21 cellular contexts compared by ENCODE assay signal in genomic region chr15:91982401-91982800, GRCh38.
DNase-seq lines count a peak whose midpoint lies in the region; ATAC-seq, FAIRE-seq and TF ChIP-seq lines count a peak whose summit lies in the region.
"Had no signal": no experiment of that assay in that cellular context is flagged by ENCODE, and none has a peak within 500 bp of the region (broad histone marks: within the 10 kb centered on the region; RNA-seq: fewer than 3 reads in every experiment).

No MANE protein-coding gene starts in this region.

- TF ChIP-seq CTCF in AG10803 (conservative IDR thresholded peaks at IDR 0.05; ENCODE audit: low read length) (no peak; the same call in 1 of the 2 replicates), OCI-LY1 (IDR thresholded peaks at IDR 0.05; ENCODE audit: low read length) (peak; percentile 32; the same call in 1 of the 2 replicates), chondrocyte (IDR thresholded peaks at IDR 0.05) (peak; percentile 43), pancreas (IDR thresholded peaks at IDR 0.05) (no peak)

- H3K4me3 ChIP-seq in AG10803 (ENCODE audit: low read length) (no peak overlapping the region), GM23248 (no peak overlapping the region), OCI-LY1 (ENCODE audit: low read depth, low read length, poor library complexity, severe bottlenecking) (no peak overlapping the region), pancreas (no peak overlapping the region)

- no peak for FAIRE-seq in pancreas (lab: Jason Lieb, UNC)
- FAIRE-seq: RCC 7860, TTC549 had no signal

- no peaks in the 10 kb centered on the region for H3K79me2 ChIP-seq in GM23248 (ENCODE audit: insufficient read depth)
- H3K79me2 ChIP-seq in OCI-LY1 (ENCODE audit: insufficient read depth, low read length) = no peaks in the 10 kb centered on the region

- no peak overlapping the region for H3K27ac ChIP-seq in GM23248
- H3K27ac ChIP-seq in OCI-LY1 (ENCODE audit: low read depth, low read length, poor library complexity, severe bottlenecking) = no peak overlapping the region
- no peak overlapping the region for H3K27ac ChIP-seq in pancreas

- H3K9me3 ChIP-seq in GM23248 (ENCODE audit: low read depth) (no peaks in the 10 kb centered on the region), OCI-LY1 (ENCODE audit: low read length) (no peaks in the 10 kb centered on the region), pancreas (no peaks in the 10 kb centered on the region)
- H3K9me3 ChIP-seq: BE2C had no signal

- 73 to 76% methylated on average over 2 of the region's 2 CpGs for WGBS in GM23248 (ENCODE audit: low coverage in 1 of 2, low lambda C conversion rate in 2 of 2, missing lambda C conversion rate in 2 of 2), 2 experiments
- WGBS in pancreas, 2 donors = 59% methylated on average over 2 of the region's 2 CpGs

- in situ Hi-C loops in GM23248 (cut with MboI) = no loop called here

- no peak overlapping the region for H3K4me3 Mint-ChIP-seq in chondrocyte (ENCODE audit: unreplicated experiment)
- H3K4me3 Mint-ChIP-seq: activated CD4-positive, alpha-beta T cell treated with anti-CD3 and anti-CD28 coated beads, Interleukin-2, amount 10 ng/mL, durations not matched to agents 7 days and 5 days; endodermal cell; natural killer cell treated with Interleukin-12 subunit alpha and Interleukin-12 subunit beta and Interleukin-15 and Interleukin-18, amount 100 ng/mL, for 72 hours had no signal

- H3K27me3 ChIP-seq in GM23248 (replicated peaks; ENCODE audit: insufficient read depth) (no peaks in the 10 kb centered on the region), OCI-LY1 (ENCODE audit: insufficient read depth, low read length) (no peaks in the 10 kb centered on the region; the same call in 1 of the 2 replicates), pancreas (no peaks in the 10 kb centered on the region)
- H3K27me3 ChIP-seq: BE2C had no signal

- no peaks in the 10 kb centered on the region for H3F3A ChIP-seq in GM23248 (ENCODE audit: insufficient read depth)
- no peaks in the 10 kb centered on the region for H3F3A ChIP-seq in OCI-LY1 (ENCODE audit: insufficient read depth, low read length)

- no peak overlapping the region for H3K27ac Mint-ChIP-seq in chondrocyte (ENCODE audit: unreplicated experiment)
- H3K27ac Mint-ChIP-seq: activated CD4-positive, alpha-beta T cell treated with anti-CD3 and anti-CD28 coated beads, Interleukin-2, amount 10 ng/mL, durations not matched to agents 7 days and 5 days; endodermal cell; natural killer cell treated with Interleukin-12 subunit alpha and Interleukin-12 subunit beta and Interleukin-15 and Interleukin-18, amount 100 ng/mL, for 72 hours; progenitor cell of endocrine pancreas had no signal

- H3K36me3 ChIP-seq in GM23248 (ENCODE audit: low read depth) (no peaks in the 10 kb centered on the region), OCI-LY1 (ENCODE audit: insufficient read depth, low read length) (no peaks in the 10 kb centered on the region), pancreas (no peaks in the 10 kb centered on the region)
- H3K36me3 ChIP-seq: BE2C had no signal

- no peak overlapping the region for H2AFZ ChIP-seq in GM23248
- H2AFZ ChIP-seq in OCI-LY1 (ENCODE audit: low read length) = no peak overlapping the region

- H4K20me1 ChIP-seq in GM23248 (ENCODE audit: insufficient read depth) (no peaks in the 10 kb centered on the region), OCI-LY1 (ENCODE audit: insufficient read depth, low read length) (no peaks in the 10 kb centered on the region)

- peak; percentile 11 for DNase-seq in AG10803 (ENCODE audit: low read depth)
- peak; percentile 31 for DNase-seq in GM23248
- no peak for DNase-seq in chondrocyte (ENCODE audit: low spot score)
- DNase-seq in pancreas = no peak
- no peak for DNase-seq in hypothalamus (lab: John Stamatoyannopoulos, UW)
- DNase-seq in DMS114 treated with DMSO at 0.1 percent for 48 hours (lab: John Stamatoyannopoulos, UW; ENCODE audit: unreplicated experiment) = no peak
- DNase-seq: activated CD4-positive, alpha-beta T cell treated with anti-CD3 and anti-CD28 coated beads, Interleukin-2, amount 10 ng/mL, durations not matched to agents 7 days and 5 days; activated gamma-delta T cell treated with Interleukin-2 at 50 U/mL for 16 hours; anterior cingulate cortex; BE2C; endodermal cell; mesendoderm; NCI-H2081; NCI-H524 treated with DMSO at 0.1 percent for 48 hours; stimulated activated CD4-positive, alpha-beta T cell treated with anti-CD3 and anti-CD28 coated beads, Interleukin-2, amount 100 ng/mL, for 48 hours had no signal

- no peak overlapping the region for H3K9ac ChIP-seq in GM23248
- H3K9ac ChIP-seq in OCI-LY1 (ENCODE audit: low read length) = no peak overlapping the region

- intact Hi-C loops in pancreas (cut with DNase I) = no loop called here

- H3K4me1 Mint-ChIP-seq in chondrocyte (ENCODE audit: low read depth) = no peaks in the 10 kb centered on the region
- H3K4me1 Mint-ChIP-seq: activated CD4-positive, alpha-beta T cell treated with anti-CD3 and anti-CD28 coated beads, Interleukin-2, amount 10 ng/mL, durations not matched to agents 7 days and 5 days; endodermal cell had no signal

- peaks cover 3% of the 10 kb centered on the region for H3K27me3 Mint-ChIP-seq in chondrocyte (ENCODE audit: low read depth)
- H3K27me3 Mint-ChIP-seq: activated CD4-positive, alpha-beta T cell treated with anti-CD3 and anti-CD28 coated beads, Interleukin-2, amount 10 ng/mL, durations not matched to agents 7 days and 5 days; natural killer cell treated with Interleukin-12 subunit alpha and Interleukin-12 subunit beta and Interleukin-15 and Interleukin-18, amount 100 ng/mL, for 72 hours had no signal

- ATAC-seq in pancreas = no peak
- no peak for ATAC-seq in HG03108 (IDR thresholded peaks at IDR 0.05; ENCODE audit: unreplicated experiment)
- ATAC-seq: natural killer cell treated with Interleukin-12 subunit alpha and Interleukin-12 subunit beta and Interleukin-15 and Interleukin-18, amount 100 ng/mL, for 72 hours had no signal

- H3K4me2 ChIP-seq in GM23248 (ENCODE audit: unreplicated experiment) (no peak overlapping the region), OCI-LY1 (ENCODE audit: low read length) (no peak overlapping the region)

- H3K9me2 ChIP-seq in GM23248 (ENCODE audit: insufficient read depth) (no peaks in the 10 kb centered on the region), OCI-LY1 (ENCODE audit: low read depth, low read length) (no peaks in the 10 kb centered on the region)

- H3K4me1 ChIP-seq in GM23248 (ENCODE audit: insufficient read depth) = no peaks in the 10 kb centered on the region
- H3K4me1 ChIP-seq in OCI-LY1 (ENCODE audit: insufficient read depth, low read length, severe bottlenecking) = no peaks in the 10 kb centered on the region
- no peaks in the 10 kb centered on the region for H3K4me1 ChIP-seq in pancreas
- H3K4me1 ChIP-seq: BE2C had no signal

- H3K9me3 Mint-ChIP-seq in chondrocyte (ENCODE audit: low read depth) = no peaks in the 10 kb centered on the region
- H3K9me3 Mint-ChIP-seq: activated CD4-positive, alpha-beta T cell treated with anti-CD3 and anti-CD28 coated beads, Interleukin-2, amount 10 ng/mL, durations not matched to agents 7 days and 5 days; endodermal cell; natural killer cell treated with Interleukin-12 subunit alpha and Interleukin-12 subunit beta and Interleukin-15 and Interleukin-18, amount 100 ng/mL, for 72 hours had no signal

- no peaks in the 10 kb centered on the region for H3K36me3 Mint-ChIP-seq in chondrocyte (ENCODE audit: low read depth)
- H3K36me3 Mint-ChIP-seq: natural killer cell treated with Interleukin-12 subunit alpha and Interleukin-12 subunit beta and Interleukin-15 and Interleukin-18, amount 100 ng/mL, for 72 hours had no signal

Comparison
In these comparisons a context has a peak if more than half of its experiments do, and no peak if none do; other contexts are left out.
1. DNase-seq: peak in AG10803 (single experiment) and GM23248 (single experiment); none in chondrocyte (single experiment), pancreas (0 of 6), hypothalamus (0 of 51) and DMS114 treated with DMSO at 0.1 percent for 48 hours (single experiment).
2. CTCF ChIP-seq: peak in OCI-LY1 (single experiment) and chondrocyte (single experiment); none in AG10803 (single experiment) and pancreas (0 of 4).